In genomic region chr21:37535672-37536071, GRCh38 we compare ENCODE assay signal across 22 cellular contexts.
DNase-seq lines count a peak whose midpoint lies in the region; FAIRE-seq and TF ChIP-seq lines count a peak whose summit lies in the region.
"Had no signal": no experiment of that assay in that cellular context is flagged by ENCODE, and none has a peak within 500 bp of the region (broad histone marks: within the 10 kb centered on the region; RNA-seq: fewer than 3 reads in every experiment).

No MANE protein-coding gene starts in this region.

- TF ChIP-seq CTCF in astrocyte (IDR thresholded peaks at IDR 0.05; ENCODE audit: insufficient read depth, low read depth, low read length): no peak
- TF ChIP-seq CTCF in ovary (IDR thresholded peaks at IDR 0.05): no peak
- no peak for TF ChIP-seq CTCF in ascending aorta (IDR thresholded peaks at IDR 0.05)

- no peaks in the 10 kb centered on the region for H3K9me3 ChIP-seq in astrocyte (ENCODE audit: insufficient read depth, low read depth, low read length)
- H3K9me3 ChIP-seq in ovary: no peaks in the 10 kb centered on the region
- H3K9me3 ChIP-seq in ascending aorta: peaks cover 0 to 9% of the 10 kb centered on the region in 2 donors
- H3K9me3 ChIP-seq: A549 had no signal

- no peak for TF ChIP-seq EP300 in ovary (IDR thresholded peaks at IDR 0.05)

- H3K4me3 ChIP-seq in astrocyte (ENCODE audit: insufficient read depth, low read depth, low read length): no peak overlapping the region
- no peak overlapping the region for H3K4me3 ChIP-seq in ovary
- no peak overlapping the region for H3K4me3 ChIP-seq in ascending aorta
- H3K4me3 ChIP-seq: A549, GM23338, K562 had no signal

- no peaks in the 10 kb centered on the region for H4K20me1 ChIP-seq in astrocyte (ENCODE audit: insufficient read depth, low read length)

- intact Hi-C loops in ovary (cut with DNase I): no loop called here
- intact Hi-C loops in ascending aorta (cut with DNase I): no loop called here

- no peaks in the 10 kb centered on the region for H3K36me3 ChIP-seq in astrocyte (ENCODE audit: insufficient read depth, low read length)
- H3K36me3 ChIP-seq in ovary: no peaks in the 10 kb centered on the region
- no peaks in the 10 kb centered on the region for H3K36me3 ChIP-seq in ascending aorta

- peaks cover 5% of the 10 kb centered on the region for H3K36me3 Mint-ChIP-seq in astrocyte (ENCODE audit: low read depth, unreplicated experiment)

- no peak overlapping the region for H3K4me3 Mint-ChIP-seq in astrocyte (ENCODE audit: unreplicated experiment)
- H3K4me3 Mint-ChIP-seq: CD4-positive, alpha-beta T cell; GM23338; HFFc6 had no signal

- H3K27me3 ChIP-seq in astrocyte (ENCODE audit: insufficient read depth, low read length): peaks cover 8% of the 10 kb centered on the region
- no peaks in the 10 kb centered on the region for H3K27me3 ChIP-seq in ovary
- no peaks in the 10 kb centered on the region for H3K27me3 ChIP-seq in ascending aorta

- H3K4me1 Mint-ChIP-seq in astrocyte (ENCODE audit: low read depth, unreplicated experiment): peaks cover 8% of the 10 kb centered on the region
- H3K4me1 Mint-ChIP-seq: GM23338 had no signal

- H2AFZ ChIP-seq in astrocyte (ENCODE audit: low read depth, low read length): no peak overlapping the region
- H2AFZ ChIP-seq: GM23338 had no signal

- FAIRE-seq in astrocyte (lab: Jason Lieb, UNC): no peak
- FAIRE-seq: A549, GM12892, GM18507, K562 had no signal

- H3K27me3 Mint-ChIP-seq in astrocyte (ENCODE audit: low read depth, unreplicated experiment): peaks cover 3% of the 10 kb centered on the region

- H3K4me2 ChIP-seq in astrocyte (ENCODE audit: low read length): no peak overlapping the region
- H3K4me2 ChIP-seq: A549, GM23338 had no signal

- no peak for TF ChIP-seq POLR2A in ovary (IDR thresholded peaks at IDR 0.05)

- no peak overlapping the region for H3K9ac ChIP-seq in astrocyte (ENCODE audit: low read length)

- peak overlapping the region; percentile 41 for H3K27ac Mint-ChIP-seq in astrocyte (ENCODE audit: unreplicated experiment)
- H3K27ac Mint-ChIP-seq: CD4-positive, alpha-beta T cell; GM23338; HFFc6 had no signal

- DNase-seq in NCI-H524 (lab: John Stamatoyannopoulos, UW): peak; percentile 18 to 30
- no peak for DNase-seq in NCI-H524 treated with DMSO at 0.1 percent for 48 hours (lab: John Stamatoyannopoulos, UW)
- DNase-seq in astrocyte (ENCODE audit: low read depth): no peak
- peak; percentile 49 for DNase-seq in mesenteric fat pad (ENCODE audit: low spot score)
- no peak for DNase-seq in ovary
- DNase-seq in ascending aorta (ENCODE audit: low spot score in 2 of 2): no peak
- no peak for DNase-seq in SKM-1 treated with dmso at 0.1 percent for 144 hours (lab: John Stamatoyannopoulos, UW; ENCODE audit: unreplicated experiment)
- DNase-seq: AML-193; CD4-positive, alpha-beta T cell; DMS153; DMS79; GDM1; H7; HFFc6 had no signal

- peaks cover 17% of the 10 kb centered on the region for H3K9me3 Mint-ChIP-seq in astrocyte (ENCODE audit: unreplicated experiment)

- H3K27ac ChIP-seq in astrocyte (ENCODE audit: low read depth, low read length) (no peak overlapping the region), ovary (no peak overlapping the region), ascending aorta (no peak overlapping the region)
- H3K27ac ChIP-seq: 22Rv1, A549, C4-2B, HL-60 had no signal

- no peaks in the 10 kb centered on the region for H3K79me2 ChIP-seq in astrocyte (ENCODE audit: insufficient read depth, low read length)

- 82 to 90% (median 86%) methylated on average over 7 of the region's 7 CpGs for WGBS in ovary, 3 donors

- peaks cover 6% of the 10 kb centered on the region for H3K4me1 ChIP-seq in astrocyte (ENCODE audit: insufficient read depth, low read length)
- no peaks in the 10 kb centered on the region for H3K4me1 ChIP-seq in ovary (ENCODE audit: insufficient read depth)
- peaks cover 3 to 12% of the 10 kb centered on the region in 2 donors for H3K4me1 ChIP-seq in ascending aorta

Comparison
In these comparisons a context has a peak if more than half of its experiments do, and no peak if none do; other contexts are left out.
1. DNase-seq: peak in NCI-H524 (2 of 2) and mesenteric fat pad (single experiment); none in NCI-H524 treated with DMSO at 0.1 percent for 48 hours (single experiment), astrocyte (single experiment), ovary (0 of 5), ascending aorta (0 of 2) and SKM-1 treated with dmso at 0.1 percent for 144 hours (single experiment).